Comparison of ENCODE assay signal across 11 cellular contexts in genomic region chr20:38932457-38933120, GRCh38. TPM values are rescaled to one million over a fixed set of nuclear protein-coding genes. Genes with fewer than 3 reads are reported as not detected.
A peak's percentile ranks its signal among the peaks of the same experiment; 100 is the strongest.
DNase-seq lines count a peak whose midpoint lies in the region; ATAC-seq and TF ChIP-seq lines count a peak whose summit lies in the region.
"Had no signal": no experiment of that assay in that cellular context is flagged by ENCODE, and none has a peak within 500 bp of the region (broad histone marks: within the 10 kb centered on the region; RNA-seq: fewer than 3 reads in every experiment).

No MANE protein-coding gene starts in this region.

- peak overlapping the region; percentile 49 for H3K4me3 ChIP-seq in ACC112 (ENCODE audit: low read depth, low read length)
- no peak overlapping the region for H3K4me3 ChIP-seq in GM23338
- no peak overlapping the region for H3K4me3 ChIP-seq in SJCRH30
- no peak overlapping the region for H3K4me3 ChIP-seq in CD8-positive, alpha-beta memory T cell (ENCODE audit: low read length)
- H3K4me3 ChIP-seq: cardiac muscle cell had no signal

- no peak for TF ChIP-seq CTCF in GM23338 (conservative IDR thresholded peaks at IDR 0.05; ENCODE audit: low read depth in 2 of 2)

- H3K9me2 ChIP-seq in GM23338 (ENCODE audit: insufficient read depth), result no peaks in the 10 kb centered on the region

- peaks cover 49% of the 10 kb centered on the region for H3K4me1 Mint-ChIP-seq in GM23338
- peaks cover 20 to 29% (median 28%) of the 10 kb centered on the region in 3 donors for H3K4me1 Mint-ChIP-seq in CD8-positive, alpha-beta memory T cell

- H3K27ac ChIP-seq in ACC112 (ENCODE audit: low read depth, low read length) (peak overlapping the region; percentile 92), GM23338 (ENCODE audit: low read depth) (peak overlapping the region; percentile 48; the same call in 1 of the 2 replicates), SJCRH30 (no peak overlapping the region)
- no peak overlapping the region for H3K27ac ChIP-seq in CD8-positive, alpha-beta memory T cell (ENCODE audit: low read depth, low read length)
- H3K27ac ChIP-seq: cardiac muscle cell had no signal

- H3K27me3 ChIP-seq in ACC112 (ENCODE audit: insufficient read depth, low read length), result no peaks in the 10 kb centered on the region
- H3K27me3 ChIP-seq in GM23338 (ENCODE audit: insufficient read depth), result no peaks in the 10 kb centered on the region
- H3K27me3 ChIP-seq in SJCRH30, result no peaks in the 10 kb centered on the region
- H3K27me3 ChIP-seq in CD8-positive, alpha-beta memory T cell (ENCODE audit: insufficient read depth, low read length, poor library complexity, severe bottlenecking), result no peaks in the 10 kb centered on the region
- H3K27me3 ChIP-seq: cardiac muscle cell had no signal

- H3F3A ChIP-seq in GM23338 (replicated peaks; ENCODE audit: low read depth), result no peaks in the 10 kb centered on the region

- peak; percentile 23 for DNase-seq in GM23338 (ENCODE audit: low spot score)
- peak; percentile 91 for DNase-seq in amniotic epithelial cell (ENCODE audit: low read depth)
- DNase-seq in foreskin melanocyte, result peak; percentile 57
- no peak for DNase-seq in DMS53 (lab: John Stamatoyannopoulos, UW)
- no peak for DNase-seq in SJCRH30
- DNase-seq in CD8-positive, alpha-beta memory T cell, result no peak
- DNase-seq: COR-L47, NCI-H524 had no signal

- H3K4me1 ChIP-seq in ACC112 (ENCODE audit: control insufficient read depth, insufficient read depth, low read length, unreplicated experiment) (peaks cover 53% of the 10 kb centered on the region), GM23338 (ENCODE audit: insufficient read depth) (peaks cover 28% of the 10 kb centered on the region), SJCRH30 (peaks cover 14% of the 10 kb centered on the region)
- peaks cover 13% of the 10 kb centered on the region for H3K4me1 ChIP-seq in CD8-positive, alpha-beta memory T cell (ENCODE audit: insufficient read depth, low read length)

- H4K20me1 ChIP-seq in GM23338 (replicated peaks; ENCODE audit: insufficient read depth), result peaks cover 89% of the 10 kb centered on the region

- no peaks in the 10 kb centered on the region for H3K9me3 ChIP-seq in SJCRH30 (replicated peaks)
- no peaks in the 10 kb centered on the region for H3K9me3 ChIP-seq in CD8-positive, alpha-beta memory T cell (ENCODE audit: low read length)

- H3K36me3 ChIP-seq in ACC112 (ENCODE audit: insufficient read depth, low read length), result no peaks in the 10 kb centered on the region
- H3K36me3 ChIP-seq in GM23338 (ENCODE audit: insufficient read depth), result no peaks in the 10 kb centered on the region; the same call in 1 of the 2 replicates
- H3K36me3 ChIP-seq in SJCRH30, result peaks cover 48% of the 10 kb centered on the region
- H3K36me3 ChIP-seq in CD8-positive, alpha-beta memory T cell (ENCODE audit: insufficient read depth, low read length), result no peaks in the 10 kb centered on the region
- H3K36me3 ChIP-seq: cardiac muscle cell had no signal

- H3K36me3 Mint-ChIP-seq in GM23338 (ENCODE audit: low read depth), result peaks cover 35% of the 10 kb centered on the region
- H3K36me3 Mint-ChIP-seq in CD8-positive, alpha-beta memory T cell, result no peaks in the 10 kb centered on the region

- peaks cover 14% of the 10 kb centered on the region for H3K27me3 Mint-ChIP-seq in GM23338 (ENCODE audit: insufficient read depth, low read depth, poor library complexity)
- peaks cover 0 to 1% of the 10 kb centered on the region in 2 donors for H3K27me3 Mint-ChIP-seq in CD8-positive, alpha-beta memory T cell

- H3K4me3 Mint-ChIP-seq in GM23338, result peak overlapping the region; percentile 15; the same call in 2 of the 3 replicates
- no peak overlapping the region for H3K4me3 Mint-ChIP-seq in CD8-positive, alpha-beta memory T cell

- H3K79me2 ChIP-seq in ACC112 (ENCODE audit: control insufficient read depth, insufficient read depth, low read length, unreplicated experiment) (peaks cover 99% of the 10 kb centered on the region), GM23338 (replicated peaks; ENCODE audit: insufficient read depth) (peaks cover 100% of the 10 kb centered on the region)

- peak overlapping the region; percentile 43; the same call in 1 of the 2 replicates for H3K4me2 ChIP-seq in GM23338

- POLR2A ChIA-PET in CD8-positive, alpha-beta memory T cell (lab: Charles Lee), result no interaction called here

- H2AFZ ChIP-seq in ACC112 (ENCODE audit: low read length, unreplicated experiment) (peak overlapping the region; percentile 42), GM23338 (no peak overlapping the region)

- ATAC-seq in GM23338 (no peak), GM19035 (IDR thresholded peaks at IDR 0.05; ENCODE audit: unreplicated experiment) (no peak)

- H3K27ac Mint-ChIP-seq in GM23338, result peak overlapping the region; percentile 53; the same call in 1 of the 2 replicates
- peak overlapping the region in 1 of 8 donors; percentile 25 for H3K27ac Mint-ChIP-seq in CD8-positive, alpha-beta memory T cell

- CTCF ChIA-PET in CD8-positive, alpha-beta memory T cell (lab: Charles Lee), result no interaction called here

- H3K9me3 Mint-ChIP-seq in GM23338, result no peaks in the 10 kb centered on the region
- no peaks in the 10 kb centered on the region for H3K9me3 Mint-ChIP-seq in CD8-positive, alpha-beta memory T cell

TF ChIP-seq in GM23338, 12 proteins besides CTCF, POLR2A, EP300 and RAD21 (continues in another document):
- TF ChIP-seq POLR2AphosphoS5 (IDR thresholded peaks at IDR 0.05; ENCODE audit: low read depth) (no peak), ZNF114 (CRISPR knock-in tag; IDR thresholded peaks at IDR 0.05) (no peak), EZH2phosphoT487 (IDR thresholded peaks at IDR 0.05; ENCODE audit: unreplicated experiment) (no peak), STAT1 (IDR thresholded peaks at IDR 0.05; ENCODE audit: unreplicated experiment) (no peak), NANOG (IDR thresholded peaks at IDR 0.05; ENCODE audit: borderline replicate concordance) (no peak), ETS1 (IDR thresholded peaks at IDR 0.05) (no peak), JUNB (IDR thresholded peaks at IDR 0.05; ENCODE audit: unreplicated experiment) (no peak), CREB1 (CRISPR knock-in tag; IDR thresholded peaks at IDR 0.05; ENCODE audit: low read depth) (no peak), ZNF331 (CRISPR knock-in tag; IDR thresholded peaks at IDR 0.05; ENCODE audit: low read depth) (no peak)

RNA-seq across cellular contexts. Expression of gene FAM83D, which starts 6.4 kb away (rescaled TPM):
- total RNA-seq in GM23338 (2014; rRNA removed; shearing (Covaris generic)), result 81.6 and 91.3 TPM in 2 replicates
- 31.1 and 33.3 TPM in 2 replicates for polyA plus RNA-seq in GM23338 (2016; fragmentation: Nextera tagmentation; extraction: Ambion mirVana)
- 87.9 and 96.6 TPM in 2 replicates for total RNA-seq in SJCRH30 (2014; rRNA removed; shearing (Covaris generic))
- total RNA-seq in CD8-positive, alpha-beta memory T cell, result 10 to 100 TPM; 11.9 to 13.2 TPM
- 2.3 TPM for polyA plus RNA-seq in CD8-positive, alpha-beta memory T cell

RNA-seq across cellular contexts. Expression of gene DHX35, which starts 29.6 kb away (rescaled TPM):
- 20.1 and 25.9 TPM in 2 replicates for total RNA-seq in GM23338 (2014; rRNA removed; shearing (Covaris generic))
- polyA plus RNA-seq in GM23338 (2016; fragmentation: Nextera tagmentation; extraction: Ambion mirVana), result 8.3 TPM in 2 replicates
- total RNA-seq in SJCRH30 (2014; rRNA removed; shearing (Covaris generic)), result 25.1 and 29.3 TPM in 2 replicates
- total RNA-seq in CD8-positive, alpha-beta memory T cell, result 10 to 100 TPM; 19.9 to 20.5 TPM
- 6.0 TPM for polyA plus RNA-seq in CD8-positive, alpha-beta memory T cell

Comparison
In these comparisons a context has a peak if more than half of its experiments do, and no peak if none do; other contexts are left out.
1. H3K27ac ChIP-seq: peak in ACC112 (single experiment) and GM23338 (single experiment); none in SJCRH30 (single experiment) and CD8-positive, alpha-beta memory T cell (single experiment).
2. DNase-seq: peak in GM23338 (single experiment), amniotic epithelial cell (single experiment) and foreskin melanocyte (single experiment); none in DMS53 (single experiment), SJCRH30 (0 of 2) and CD8-positive, alpha-beta memory T cell (0 of 5).